2 cellular contexts compared by ENCODE assay signal in the genomic region with DNA sequence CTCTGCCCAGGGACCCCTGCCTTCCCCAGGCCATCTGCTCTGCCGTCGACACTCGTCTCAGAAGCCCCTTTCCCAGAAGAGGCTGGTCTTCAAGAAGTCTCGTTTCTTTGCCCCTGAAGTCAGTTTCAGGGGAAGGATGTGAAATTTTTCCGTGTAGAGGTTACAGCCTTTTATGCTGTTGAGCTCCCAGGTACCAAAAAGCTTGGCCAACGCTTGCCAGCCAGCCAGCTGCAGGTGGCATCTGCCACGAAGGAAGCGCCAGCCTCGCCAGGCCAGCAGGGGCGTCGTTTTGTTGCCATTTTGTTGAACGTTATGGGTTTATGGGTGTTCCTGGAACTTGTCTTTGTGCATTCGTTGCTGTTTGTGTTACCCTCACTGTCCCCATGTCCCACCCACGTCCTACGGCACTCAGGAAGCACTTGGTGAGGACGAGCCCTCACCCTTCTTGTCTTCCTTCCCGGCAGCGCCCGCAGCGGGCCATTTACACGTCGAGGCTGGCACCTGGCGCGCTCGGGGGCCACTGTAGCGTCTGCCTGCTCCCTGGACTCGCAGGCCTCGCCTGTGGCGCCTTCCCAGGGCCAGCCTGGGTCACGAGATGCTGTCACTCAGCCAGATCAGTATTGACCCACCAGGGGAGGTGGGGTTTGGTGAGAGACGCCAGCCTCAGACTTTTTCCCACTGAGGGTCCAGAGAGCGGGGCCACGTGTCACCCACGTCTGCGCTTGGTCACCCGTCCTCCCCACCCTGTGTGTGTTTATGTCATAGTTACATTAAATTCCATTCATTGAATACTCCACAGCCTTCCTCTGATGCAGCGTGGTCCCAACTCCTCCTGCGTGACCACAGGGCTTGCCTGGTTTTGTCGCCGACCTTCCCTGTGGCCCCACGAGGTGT.
TF ChIP-seq lines count a peak whose summit lies in the region.

No MANE protein-coding gene starts in this region.

TF ChIP-seq in SK-N-SH, 30 proteins besides CTCF, POLR2A, EP300 and RAD21 (continued from another document):
- TF ChIP-seq, protein P1, sequence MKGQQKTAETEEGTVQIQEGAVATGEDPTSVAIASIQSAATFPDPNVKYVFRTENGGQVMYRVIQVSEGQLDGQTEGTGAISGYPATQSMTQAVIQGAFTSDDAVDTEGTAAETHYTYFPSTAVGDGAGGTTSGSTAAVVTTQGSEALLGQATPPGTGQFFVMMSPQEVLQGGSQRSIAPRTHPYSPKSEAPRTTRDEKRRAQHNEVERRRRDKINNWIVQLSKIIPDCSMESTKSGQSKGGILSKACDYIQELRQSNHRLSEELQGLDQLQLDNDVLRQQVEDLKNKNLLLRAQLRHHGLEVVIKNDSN (IDR thresholded peaks at IDR 0.05; ENCODE audit: borderline replicate concordance, low read depth): no peak
- TF ChIP-seq FOXJ3 (CRISPR knock-in tag; IDR thresholded peaks at IDR 0.05) (no peak), RCOR1 (IDR thresholded peaks at IDR 0.05; ENCODE audit: low read length) (no peak), RXRA (IDR thresholded peaks at IDR 0.05; ENCODE audit: borderline replicate concordance, low read depth) (no peak), TEAD4 (IDR thresholded peaks at IDR 0.05; ENCODE audit: borderline replicate concordance, insufficient read depth) (no peak), TAF1 (IDR thresholded peaks at IDR 0.05; ENCODE audit: borderline replicate concordance, low read depth, low read length) (no peak), SIN3A (IDR thresholded peaks at IDR 0.05; ENCODE audit: borderline replicate concordance, low read depth, low read length) (no peak), GABPA (IDR thresholded peaks at IDR 0.05; ENCODE audit: low read depth) (no peak)
- TF ChIP-seq, protein P2, sequence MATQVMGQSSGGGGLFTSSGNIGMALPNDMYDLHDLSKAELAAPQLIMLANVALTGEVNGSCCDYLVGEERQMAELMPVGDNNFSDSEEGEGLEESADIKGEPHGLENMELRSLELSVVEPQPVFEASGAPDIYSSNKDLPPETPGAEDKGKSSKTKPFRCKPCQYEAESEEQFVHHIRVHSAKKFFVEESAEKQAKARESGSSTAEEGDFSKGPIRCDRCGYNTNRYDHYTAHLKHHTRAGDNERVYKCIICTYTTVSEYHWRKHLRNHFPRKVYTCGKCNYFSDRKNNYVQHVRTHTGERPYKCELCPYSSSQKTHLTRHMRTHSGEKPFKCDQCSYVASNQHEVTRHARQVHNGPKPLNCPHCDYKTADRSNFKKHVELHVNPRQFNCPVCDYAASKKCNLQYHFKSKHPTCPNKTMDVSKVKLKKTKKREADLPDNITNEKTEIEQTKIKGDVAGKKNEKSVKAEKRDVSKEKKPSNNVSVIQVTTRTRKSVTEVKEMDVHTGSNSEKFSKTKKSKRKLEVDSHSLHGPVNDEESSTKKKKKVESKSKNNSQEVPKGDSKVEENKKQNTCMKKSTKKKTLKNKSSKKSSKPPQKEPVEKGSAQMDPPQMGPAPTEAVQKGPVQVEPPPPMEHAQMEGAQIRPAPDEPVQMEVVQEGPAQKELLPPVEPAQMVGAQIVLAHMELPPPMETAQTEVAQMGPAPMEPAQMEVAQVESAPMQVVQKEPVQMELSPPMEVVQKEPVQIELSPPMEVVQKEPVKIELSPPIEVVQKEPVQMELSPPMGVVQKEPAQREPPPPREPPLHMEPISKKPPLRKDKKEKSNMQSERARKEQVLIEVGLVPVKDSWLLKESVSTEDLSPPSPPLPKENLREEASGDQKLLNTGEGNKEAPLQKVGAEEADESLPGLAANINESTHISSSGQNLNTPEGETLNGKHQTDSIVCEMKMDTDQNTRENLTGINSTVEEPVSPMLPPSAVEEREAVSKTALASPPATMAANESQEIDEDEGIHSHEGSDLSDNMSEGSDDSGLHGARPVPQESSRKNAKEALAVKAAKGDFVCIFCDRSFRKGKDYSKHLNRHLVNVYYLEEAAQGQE (IDR thresholded peaks at IDR 0.05; ENCODE audit: low read depth, low read length): no peak

TF ChIP-seq in SK-N-SH treated with all-trans-retinoic acid at 6 μM for 48 hours, 23 proteins besides CTCF, POLR2A, EP300 and RAD21 (continued from another document):
- TF ChIP-seq, protein P3, sequence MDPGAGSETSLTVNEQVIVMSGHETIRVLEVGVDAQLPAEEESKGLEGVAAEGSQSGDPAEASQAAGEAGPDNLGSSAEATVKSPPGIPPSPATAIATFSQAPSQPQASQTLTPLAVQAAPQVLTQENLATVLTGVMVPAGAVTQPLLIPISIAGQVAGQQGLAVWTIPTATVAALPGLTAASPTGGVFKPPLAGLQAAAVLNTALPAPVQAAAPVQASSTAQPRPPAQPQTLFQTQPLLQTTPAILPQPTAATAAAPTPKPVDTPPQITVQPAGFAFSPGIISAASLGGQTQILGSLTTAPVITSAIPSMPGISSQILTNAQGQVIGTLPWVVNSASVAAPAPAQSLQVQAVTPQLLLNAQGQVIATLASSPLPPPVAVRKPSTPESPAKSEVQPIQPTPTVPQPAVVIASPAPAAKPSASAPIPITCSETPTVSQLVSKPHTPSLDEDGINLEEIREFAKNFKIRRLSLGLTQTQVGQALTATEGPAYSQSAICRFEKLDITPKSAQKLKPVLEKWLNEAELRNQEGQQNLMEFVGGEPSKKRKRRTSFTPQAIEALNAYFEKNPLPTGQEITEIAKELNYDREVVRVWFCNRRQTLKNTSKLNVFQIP (CRISPR knock-in tag; IDR thresholded peaks at IDR 0.05; ENCODE audit: borderline replicate concordance, low read depth): no peak
- TF ChIP-seq CSDC2 (CRISPR knock-in tag; IDR thresholded peaks at IDR 0.05) (no peak), ZFP3 (CRISPR knock-in tag; IDR thresholded peaks at IDR 0.05) (no peak)
- TF ChIP-seq, protein P4, sequence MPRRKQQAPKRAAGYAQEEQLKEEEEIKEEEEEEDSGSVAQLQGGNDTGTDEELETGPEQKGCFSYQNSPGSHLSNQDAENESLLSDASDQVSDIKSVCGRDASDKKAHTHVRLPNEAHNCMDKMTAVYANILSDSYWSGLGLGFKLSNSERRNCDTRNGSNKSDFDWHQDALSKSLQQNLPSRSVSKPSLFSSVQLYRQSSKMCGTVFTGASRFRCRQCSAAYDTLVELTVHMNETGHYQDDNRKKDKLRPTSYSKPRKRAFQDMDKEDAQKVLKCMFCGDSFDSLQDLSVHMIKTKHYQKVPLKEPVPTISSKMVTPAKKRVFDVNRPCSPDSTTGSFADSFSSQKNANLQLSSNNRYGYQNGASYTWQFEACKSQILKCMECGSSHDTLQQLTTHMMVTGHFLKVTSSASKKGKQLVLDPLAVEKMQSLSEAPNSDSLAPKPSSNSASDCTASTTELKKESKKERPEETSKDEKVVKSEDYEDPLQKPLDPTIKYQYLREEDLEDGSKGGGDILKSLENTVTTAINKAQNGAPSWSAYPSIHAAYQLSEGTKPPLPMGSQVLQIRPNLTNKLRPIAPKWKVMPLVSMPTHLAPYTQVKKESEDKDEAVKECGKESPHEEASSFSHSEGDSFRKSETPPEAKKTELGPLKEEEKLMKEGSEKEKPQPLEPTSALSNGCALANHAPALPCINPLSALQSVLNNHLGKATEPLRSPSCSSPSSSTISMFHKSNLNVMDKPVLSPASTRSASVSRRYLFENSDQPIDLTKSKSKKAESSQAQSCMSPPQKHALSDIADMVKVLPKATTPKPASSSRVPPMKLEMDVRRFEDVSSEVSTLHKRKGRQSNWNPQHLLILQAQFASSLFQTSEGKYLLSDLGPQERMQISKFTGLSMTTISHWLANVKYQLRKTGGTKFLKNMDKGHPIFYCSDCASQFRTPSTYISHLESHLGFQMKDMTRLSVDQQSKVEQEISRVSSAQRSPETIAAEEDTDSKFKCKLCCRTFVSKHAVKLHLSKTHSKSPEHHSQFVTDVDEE (CRISPR knock-in tag; IDR thresholded peaks at IDR 0.05): no peak
- TF ChIP-seq, protein P5, sequence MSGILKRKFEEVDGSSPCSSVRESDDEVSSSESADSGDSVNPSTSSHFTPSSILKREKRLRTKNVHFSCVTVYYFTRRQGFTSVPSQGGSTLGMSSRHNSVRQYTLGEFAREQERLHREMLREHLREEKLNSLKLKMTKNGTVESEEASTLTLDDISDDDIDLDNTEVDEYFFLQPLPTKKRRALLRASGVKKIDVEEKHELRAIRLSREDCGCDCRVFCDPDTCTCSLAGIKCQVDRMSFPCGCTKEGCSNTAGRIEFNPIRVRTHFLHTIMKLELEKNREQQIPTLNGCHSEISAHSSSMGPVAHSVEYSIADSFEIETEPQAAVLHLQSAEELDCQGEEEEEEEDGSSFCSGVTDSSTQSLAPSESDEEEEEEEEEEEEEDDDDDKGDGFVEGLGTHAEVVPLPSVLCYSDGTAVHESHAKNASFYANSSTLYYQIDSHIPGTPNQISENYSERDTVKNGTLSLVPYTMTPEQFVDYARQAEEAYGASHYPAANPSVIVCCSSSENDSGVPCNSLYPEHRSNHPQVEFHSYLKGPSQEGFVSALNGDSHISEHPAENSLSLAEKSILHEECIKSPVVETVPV (CRISPR knock-in tag; IDR thresholded peaks at IDR 0.05): no peak
